In the genomic region with DNA sequence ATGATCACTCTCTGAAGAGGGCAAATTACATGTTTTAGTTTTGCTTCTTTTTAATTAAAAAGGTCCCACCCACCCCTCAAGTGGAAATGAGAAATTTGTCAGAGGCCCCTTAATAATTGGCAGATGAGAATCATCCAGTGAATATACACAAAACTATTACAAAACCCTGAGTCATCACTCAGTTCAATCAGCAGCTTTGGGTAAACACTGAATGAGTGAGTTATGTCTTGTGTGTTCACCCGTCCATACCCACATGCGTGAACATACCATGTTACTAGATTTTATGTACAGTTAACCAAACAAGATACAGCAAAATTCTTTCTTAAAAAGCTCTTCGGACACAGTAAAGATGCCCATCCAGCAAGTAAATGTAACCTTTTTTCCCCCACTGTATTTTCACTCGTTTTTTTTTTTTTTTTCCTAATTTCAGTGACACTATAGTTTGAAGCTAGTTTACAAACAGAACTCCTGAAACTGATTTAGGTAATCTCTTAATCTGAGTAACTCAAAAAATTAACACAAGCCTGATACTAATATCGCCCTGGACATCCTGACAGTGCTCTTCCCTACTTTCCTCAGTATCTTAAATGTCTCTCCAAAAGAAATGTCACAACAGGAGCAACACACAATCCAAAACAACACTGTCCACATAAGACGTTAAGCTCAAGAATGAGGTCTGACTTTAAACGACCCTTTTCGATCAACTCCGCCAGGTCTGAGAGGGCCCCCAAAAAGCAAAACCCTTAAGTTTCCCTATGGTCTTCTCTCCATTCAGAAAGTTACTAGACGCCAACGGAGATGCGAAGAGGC, we compare ENCODE assay signal across 8 cellular contexts. TPM values are rescaled to one million over a fixed set of nuclear protein-coding genes. Genes with fewer than 3 reads are reported as not detected.
A peak's percentile ranks its signal among the peaks of the same experiment; 100 is the strongest.
DNase-seq lines count a peak whose midpoint lies in the region; ATAC-seq and TF ChIP-seq lines count a peak whose summit lies in the region.

No MANE protein-coding gene starts in this region.

- H3K27ac ChIP-seq in DND-41 (ENCODE audit: low read length) = peak overlapping the region; percentile 86
- H3K27ac ChIP-seq in H9 (ENCODE audit: insufficient read length, low read depth, low read length) = no peak overlapping the region
- H3K27ac ChIP-seq in heart right ventricle = peak overlapping the region; percentile 89 to 99 (median 96)
- peak overlapping the region; percentile 94 for H3K27ac ChIP-seq in psoas muscle

- peak overlapping the region; percentile 72 for H3K4me2 ChIP-seq in DND-41 (ENCODE audit: insufficient read depth, low read length)
- H3K4me2 ChIP-seq in H9 (ENCODE audit: insufficient read depth, insufficient read length, low read length) = peak overlapping the region; percentile 88

- H3K9ac ChIP-seq in DND-41 (ENCODE audit: low read depth, low read length) = peak overlapping the region; percentile 75
- H3K9ac ChIP-seq in H9 (ENCODE audit: extremely low read depth, insufficient read length, low read length) = peak overlapping the region; percentile 80

- no peaks in the 10 kb centered on the region for H3K9me3 Mint-ChIP-seq in H9
- H3K9me3 Mint-ChIP-seq in activated naive CD4-positive, alpha-beta T cell treated with anti-CD3 and anti-CD28 coated beads, Interleukin-2, amount 50 U/mL, for 72 hours = no peaks in the 10 kb centered on the region

- no peak overlapping the region for H3T11ph ChIP-seq in H9 (ENCODE audit: low read length)

- H4K20me1 ChIP-seq in DND-41 (ENCODE audit: insufficient read depth, low read length) (peaks cover 27% of the 10 kb centered on the region; the same call in 1 of the 2 replicates), H9 (ENCODE audit: control insufficient read depth, insufficient read depth, insufficient read length) (no peaks in the 10 kb centered on the region)

- no peaks in the 10 kb centered on the region for H3K9me3 ChIP-seq in DND-41 (ENCODE audit: insufficient read depth, low read length, severe bottlenecking)
- no peaks in the 10 kb centered on the region for H3K9me3 ChIP-seq in H9 (ENCODE audit: control insufficient read depth, low read depth, low read length)
- no peaks in the 10 kb centered on the region for H3K9me3 ChIP-seq in heart right ventricle
- H3K9me3 ChIP-seq in psoas muscle = no peaks in the 10 kb centered on the region

- no peak overlapping the region for H2BK15ac ChIP-seq in H9 (ENCODE audit: low read depth, low read length)

- no peak overlapping the region for H2BK20ac ChIP-seq in H9 (ENCODE audit: low read depth, low read length, poor library complexity, severe bottlenecking)

- H3K18ac ChIP-seq in H9 (ENCODE audit: insufficient read length, low read depth, low read length) = no peak overlapping the region

- H3K4me3 ChIP-seq in DND-41 (ENCODE audit: low read depth in 1 of 2, low read length in 2 of 2) = peak overlapping the region; percentile 98 to 99
- H3K4me3 ChIP-seq in heart right ventricle = peak overlapping the region; percentile 80 to 95 (median 87)
- H3K4me3 ChIP-seq in psoas muscle = peak overlapping the region; percentile 81

- peaks cover 2 to 19% (median 8%) of the 10 kb centered on the region in 3 experiments; a peak in 5 of 7 replicates for H3K36me3 Mint-ChIP-seq in H9 (ENCODE audit: insufficient read depth in 1 of 3, low read depth in 3 of 3)
- H3K36me3 Mint-ChIP-seq in activated naive CD4-positive, alpha-beta T cell treated with anti-CD3 and anti-CD28 coated beads, Interleukin-2, amount 50 U/mL, for 72 hours = peaks cover 0 to 18% of the 10 kb centered on the region in 2 donors

- no peaks in the 10 kb centered on the region for H3K79me1 ChIP-seq in H9 (ENCODE audit: insufficient read depth, low read depth, low read length, poor library complexity, severe bottlenecking)

- H3K23ac ChIP-seq in H9 (ENCODE audit: insufficient read length, low read depth, low read length) = no peak overlapping the region

- peak overlapping the region; percentile 65 to 94 (median 65) for H3K27ac Mint-ChIP-seq in H9
- peak overlapping the region; percentile 88 to 95 for H3K27ac Mint-ChIP-seq in activated naive CD4-positive, alpha-beta T cell treated with anti-CD3 and anti-CD28 coated beads, Interleukin-2, amount 50 U/mL, for 72 hours

- peak overlapping the region; percentile 81 for H2AFZ ChIP-seq in DND-41 (ENCODE audit: low read depth, low read length)
- H2AFZ ChIP-seq in H9 (ENCODE audit: low read length) = no peak overlapping the region

- no CpG with 5 or more reads among the region's 12 CpGs for WGBS in H9 (ENCODE audit: extremely low coverage, insufficient read length, low lambda C conversion rate)
- 4 to 5% methylated on average over 12 of the region's 12 CpGs for WGBS in heart right ventricle, 2 donors
- WGBS in psoas muscle, 3 donors = 2 to 3% (median 3%) methylated on average over 12 of the region's 12 CpGs

- no peak overlapping the region for H2BK5ac ChIP-seq in H9 (ENCODE audit: insufficient read length, low read length)

- H3K79me2 ChIP-seq in DND-41 (ENCODE audit: insufficient read depth, low read length) (peaks cover 70% of the 10 kb centered on the region), H9 (ENCODE audit: insufficient read depth, low read length) (peaks cover 49% of the 10 kb centered on the region; the same call in 1 of the 2 replicates)

- H3K4me1 ChIP-seq in DND-41 (ENCODE audit: insufficient read depth, low read length) (peaks cover 37% of the 10 kb centered on the region), H9 (ENCODE audit: insufficient read depth, low read length) (peaks cover 2% of the 10 kb centered on the region; the same call in 1 of the 2 replicates), heart right ventricle (peaks cover 0 to 61% (median 27%) of the 10 kb centered on the region in 9 donors), psoas muscle (peaks cover 11% of the 10 kb centered on the region)

- no peaks in the 10 kb centered on the region for H3K27me3 ChIP-seq in DND-41 (ENCODE audit: insufficient read depth, low read length, poor library complexity)
- no peaks in the 10 kb centered on the region for H3K27me3 ChIP-seq in H9 (ENCODE audit: insufficient read depth, low read length)
- no peaks in the 10 kb centered on the region for H3K27me3 ChIP-seq in heart right ventricle
- H3K27me3 ChIP-seq in psoas muscle (ENCODE audit: insufficient read depth in 3 of 3, low read length in 2 of 3) = no peaks in the 10 kb centered on the region

- peaks cover 6% of the 10 kb centered on the region for H3K23me2 ChIP-seq in H9 (ENCODE audit: insufficient read length, low read depth, low read length, poor library complexity, severe bottlenecking)

- H3K56ac ChIP-seq in H9 (ENCODE audit: insufficient read length, low read depth, low read length) = no peak overlapping the region

- no peak overlapping the region for H4K91ac ChIP-seq in H9 (ENCODE audit: insufficient read length, low read depth, low read length)

- TF ChIP-seq CTCF in DND-41 (IDR thresholded peaks at IDR 0.05; ENCODE audit: borderline replicate concordance, extremely low read depth, low read length, poor library complexity, severe bottlenecking) (no peak), H9 (conservative IDR thresholded peaks at IDR 0.05) (no peak), heart right ventricle (IDR thresholded peaks at IDR 0.05) (no peak), psoas muscle (IDR thresholded peaks at IDR 0.05) (no peak)

- H3K4me3 Mint-ChIP-seq in H9 = peak overlapping the region; percentile 80 to 95

- no peak overlapping the region for H2BK12ac ChIP-seq in H9 (ENCODE audit: insufficient read length, low read depth, low read length)

- H4K8ac ChIP-seq in H9 (replicated peaks; ENCODE audit: insufficient read length, low read depth, low read length) = no peak overlapping the region

- H3K14ac ChIP-seq in H9 (ENCODE audit: insufficient read depth, low read length) = no peak overlapping the region

- intact Hi-C loops in heart right ventricle (cut with DNase I) (loop anchor here in 5 of 10 donors (5.0 to 10.0 kb wide), 5 partner anchors 73 to 148 kb away; a partner anchor contains a TSS), psoas muscle (cut with DNase I) (loop anchor here (10.0 kb wide), 2 partner anchors 75 to 115 kb away; no protein-coding TSS in a partner anchor)

- H3K4me1 Mint-ChIP-seq in H9 = peaks cover 29 to 30% of the 10 kb centered on the region in 2 experiments

- H3K27me3 Mint-ChIP-seq in H9 (ENCODE audit: low read depth) = no peaks in the 10 kb centered on the region

- H4K5ac ChIP-seq in H9 (ENCODE audit: insufficient read length, low read depth, low read length) = no peak overlapping the region

- H3K36me3 ChIP-seq in DND-41 (ENCODE audit: insufficient read depth, low read length) = no peaks in the 10 kb centered on the region; the same call in 1 of the 2 replicates
- H3K36me3 ChIP-seq in heart right ventricle = peaks cover 0 to 7% (median 0%) of the 10 kb centered on the region in 9 donors
- H3K36me3 ChIP-seq in psoas muscle (ENCODE audit: insufficient read depth in 1 of 2, low read depth in 1 of 2) = peaks cover 0 to 7% of the 10 kb centered on the region in 2 donors

- H2BK120ac ChIP-seq in H9 (ENCODE audit: low read depth, low read length, poor library complexity, severe bottlenecking) = no peak overlapping the region

- H2AK5ac ChIP-seq in H9 (ENCODE audit: insufficient read length, low read length) = no peak overlapping the region

- no peak for DNase-seq in DND-41
- DNase-seq in H9 = no peak
- peak; percentile 7 for DNase-seq in NCI-H2227 treated with DMSO at 0.1 percent for 48 hours (lab: John Stamatoyannopoulos, UW)
- no peak for DNase-seq in activated naive CD4-positive, alpha-beta T cell treated with anti-CD3 and anti-CD28 coated beads, Interleukin-2, amount 50 U/mL, for 72 hours (ENCODE audit: low spot score in 2 of 2)
- no peak for DNase-seq in heart right ventricle
- DNase-seq in psoas muscle = no peak
- no peak for DNase-seq in NCI-H187 treated with DMSO at 0.1 percent for 48 hours (lab: John Stamatoyannopoulos, UW)
- no peak for DNase-seq in SKM-1 treated with dmso at 0.1 percent for 144 hours (lab: John Stamatoyannopoulos, UW; ENCODE audit: unreplicated experiment)

- ATAC-seq in DND-41 (ENCODE audit: insufficient read depth, low read depth) = 0 out of 3 replicates have a peak, but pooled peaks have one; percentile 18
- peak; percentile 30 to 43 for ATAC-seq in activated naive CD4-positive, alpha-beta T cell treated with anti-CD3 and anti-CD28 coated beads, Interleukin-2, amount 50 U/mL, for 72 hours
- ATAC-seq in heart right ventricle = peak in 4 of 8 donors; percentile 0 to 53 (median 28)
- ATAC-seq in psoas muscle = peak; percentile 56 to 77 (median 64)

- no peak overlapping the region for H3K4ac ChIP-seq in H9 (ENCODE audit: low read depth, low read length)

RNA-seq across cellular contexts. Expression of a gene that starts 1.3 kb away (rescaled TPM):
- total RNA-seq in H9 (2021) (77.3 and 87.4 TPM in 2 replicates), heart right ventricle (10 to 100 TPM; 53.1 to 77.8 (median 66.6) TPM), psoas muscle (100 to 1,000 TPM in 3 of 4 donors, 10 to 100 TPM in 1; 67.0 to 140 (median 116) TPM)
- 10 to 100 TPM; 28.1 to 63.0 TPM for total RNA-seq in activated naive CD4-positive, alpha-beta T cell treated with anti-CD3 and anti-CD28 coated beads, Interleukin-2, amount 50 U/mL, for 72 hours
- polyA plus RNA-seq in heart right ventricle (10 to 100 TPM; 36.1 to 38.1 TPM), psoas muscle (100 to 1,000 TPM in 1 of 3 donors, 10 to 100 TPM in 2; 55.2 to 189 (median 74.4) TPM)
